In the genomic region with DNA sequence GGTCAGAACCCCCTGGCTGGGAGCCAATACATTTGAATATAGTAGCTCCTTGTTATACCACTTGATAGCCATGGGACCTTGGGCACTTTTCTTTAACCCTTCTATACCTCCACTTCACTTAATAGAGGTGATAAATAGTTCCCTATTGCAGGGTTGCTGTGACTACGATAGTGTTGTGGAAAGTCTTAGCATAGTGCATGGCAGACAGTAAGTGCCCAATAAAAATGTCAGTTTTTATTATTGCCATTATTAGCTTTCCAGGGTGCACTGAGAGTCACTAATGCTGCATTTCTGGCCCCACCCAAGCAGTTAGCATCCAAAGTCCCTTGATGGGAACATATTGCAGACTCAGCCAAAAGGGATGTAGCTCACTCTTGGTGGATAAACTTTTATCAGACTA, we compare ENCODE assay signal across 34 cellular contexts. TPM values are rescaled to one million over a fixed set of nuclear protein-coding genes. Genes with fewer than 3 reads are reported as not detected.
"Had no signal": no experiment of that assay in that cellular context is flagged by ENCODE, and none has a peak within 500 bp of the region (broad histone marks: within the 10 kb centered on the region; RNA-seq: fewer than 3 reads in every experiment).

No MANE protein-coding gene starts in this region.

- H3K36me3 Mint-ChIP-seq: activated naive CD8-positive, alpha-beta T cell had no signal

- FAIRE-seq: astrocyte, bronchial epithelial cell, colon, endometrium, endothelial cell of umbilical vein had no signal

- H3K9me3 ChIP-seq: esophagus squamous epithelium, gastroesophageal sphincter had no signal

- H3K36me3 ChIP-seq: brain microvascular endothelial cell, esophagus squamous epithelium, gastroesophageal sphincter had no signal

- H3K27ac ChIP-seq: brain microvascular endothelial cell, epithelial cell of prostate had no signal

- H3K27me3 ChIP-seq: brain microvascular endothelial cell, gastroesophageal sphincter had no signal

- H3K4me3 ChIP-seq: esophagus squamous epithelium, gastroesophageal sphincter had no signal

- DNase-seq: activated CD4-positive, alpha-beta T cell treated with anti-CD3 and anti-CD28 coated beads for 1 hour; activated CD4-positive, alpha-beta T cell treated with anti-CD3 and anti-CD28 coated beads for 4 hours; activated CD4-positive, alpha-beta T cell treated with anti-CD3 and anti-CD28 coated beads, Interleukin-2, amount 50 U/mL, for 1 hour; activated CD4-positive, alpha-beta T cell treated with anti-CD3 and anti-CD28 coated beads, Interleukin-2, amount 50 U/mL, for 48 hours; activated CD8-positive, alpha-beta memory T cell treated with anti-CD3 and anti-CD28 coated beads for 24 hours; activated CD8-positive, alpha-beta T cell treated with anti-CD3 and anti-CD28 coated beads for 36 hours; activated effector memory CD4-positive, alpha-beta T cell treated with Interleukin-2 at 50 U/mL for 16 hours; activated gamma-delta T cell treated with Interleukin-2 at 50 U/mL for 16 hours; activated naive CD4-positive, alpha-beta T cell treated with anti-CD3 and anti-CD28 coated beads, Interleukin-2, amount 50 U/mL, for 16 hours; activated naive CD4-positive, alpha-beta T cell treated with Interleukin-2 at 50 U/mL for 16 hours; activated T-cell treated with anti-CD3 and anti-CD28 coated beads, Interleukin-2, amount 50 U/mL, for 4 hours; amniotic stem cell; anterior cingulate cortex; brain microvascular endothelial cell; cortex of kidney; dermis blood vessel endothelial cell; effector CD4-positive, alpha-beta T cell; effector memory CD8-positive, alpha-beta T cell; esophagus squamous epithelium; foreskin melanocyte; T-helper 2 cell had no signal

- H3K4me1 Mint-ChIP-seq: activated T-helper 17 cell treated with anti-CD3 and anti-CD28 coated beads, Interleukin-2, amount 50 U/mL, for 72 hours; central memory CD8-positive, alpha-beta T cell had no signal

- ATAC-seq: activated CD8-positive, alpha-beta T cell treated with anti-CD3 and anti-CD28 coated beads for 36 hours; activated T-cell treated with anti-CD3 and anti-CD28 coated beads, Interleukin-2, amount 50 U/mL, for 4 hours; activated T-helper 17 cell treated with anti-CD3 and anti-CD28 coated beads, Interleukin-2, amount 50 U/mL, for 72 hours; effector memory CD8-positive, alpha-beta T cell; gastroesophageal sphincter had no signal

- H3K4me3 Mint-ChIP-seq: activated CD8-positive, alpha-beta T cell treated with anti-CD3 and anti-CD28 coated beads for 36 hours; activated naive CD8-positive, alpha-beta T cell; activated T-cell treated with anti-CD3 and anti-CD28 coated beads, Interleukin-2, amount 50 U/mL, for 4 hours; activated T-helper 17 cell treated with anti-CD3 and anti-CD28 coated beads, Interleukin-2, amount 50 U/mL, for 72 hours; central memory CD8-positive, alpha-beta T cell; effector memory CD8-positive, alpha-beta T cell had no signal

- H3K9me3 Mint-ChIP-seq: activated CD8-positive, alpha-beta T cell treated with anti-CD3 and anti-CD28 coated beads for 36 hours; activated T-cell treated with anti-CD3 and anti-CD28 coated beads, Interleukin-2, amount 50 U/mL, for 4 hours; activated T-helper 17 cell treated with anti-CD3 and anti-CD28 coated beads, Interleukin-2, amount 50 U/mL, for 72 hours; central memory CD8-positive, alpha-beta T cell; effector memory CD8-positive, alpha-beta T cell had no signal

- H3K27ac Mint-ChIP-seq: activated CD8-positive, alpha-beta T cell treated with anti-CD3 and anti-CD28 coated beads for 36 hours; activated naive CD8-positive, alpha-beta T cell; activated T-helper 17 cell treated with anti-CD3 and anti-CD28 coated beads, Interleukin-2, amount 50 U/mL, for 72 hours; effector memory CD8-positive, alpha-beta T cell had no signal

RNA-seq across cellular contexts. Expression of a gene that starts 41.5 kb away (rescaled TPM):
- total RNA-seq: activated CD8-positive, alpha-beta T cell treated with anti-CD3 and anti-CD28 coated beads for 36 hours; astrocyte; bronchial epithelial cell; dermis blood vessel endothelial cell; endothelial cell of umbilical vein; fibroblast of villous mesenchyme; glomerular endothelial cell; T-helper 1 cell treated with Interleukin-12 subunit alpha and Interleukin-12 subunit beta and Interleukin-4 antibody, amounts not matched to agents 30 ng/mL and 1 ng/mL, for 36 hours had no signal
